In genomic region chr19:43115064-43115463, GRCh38 we compare ENCODE assay signal across 3 cellular contexts. TPM values are rescaled to one million over a fixed set of nuclear protein-coding genes. Genes with fewer than 3 reads are reported as not detected.
"Had no signal": no experiment of that assay in that cellular context is flagged by ENCODE, and none has a peak within 500 bp of the region (broad histone marks: within the 10 kb centered on the region; RNA-seq: fewer than 3 reads in every experiment).

No MANE protein-coding gene starts in this region.

RNA-seq across cellular contexts. Expression of gene PSG2, which starts 32.6 kb away (rescaled TPM):
- total RNA-seq: LHCN-M2, MCF 10A, NCI-H460 had no signal
